8 cellular contexts compared by ENCODE assay signal in the genomic region with DNA sequence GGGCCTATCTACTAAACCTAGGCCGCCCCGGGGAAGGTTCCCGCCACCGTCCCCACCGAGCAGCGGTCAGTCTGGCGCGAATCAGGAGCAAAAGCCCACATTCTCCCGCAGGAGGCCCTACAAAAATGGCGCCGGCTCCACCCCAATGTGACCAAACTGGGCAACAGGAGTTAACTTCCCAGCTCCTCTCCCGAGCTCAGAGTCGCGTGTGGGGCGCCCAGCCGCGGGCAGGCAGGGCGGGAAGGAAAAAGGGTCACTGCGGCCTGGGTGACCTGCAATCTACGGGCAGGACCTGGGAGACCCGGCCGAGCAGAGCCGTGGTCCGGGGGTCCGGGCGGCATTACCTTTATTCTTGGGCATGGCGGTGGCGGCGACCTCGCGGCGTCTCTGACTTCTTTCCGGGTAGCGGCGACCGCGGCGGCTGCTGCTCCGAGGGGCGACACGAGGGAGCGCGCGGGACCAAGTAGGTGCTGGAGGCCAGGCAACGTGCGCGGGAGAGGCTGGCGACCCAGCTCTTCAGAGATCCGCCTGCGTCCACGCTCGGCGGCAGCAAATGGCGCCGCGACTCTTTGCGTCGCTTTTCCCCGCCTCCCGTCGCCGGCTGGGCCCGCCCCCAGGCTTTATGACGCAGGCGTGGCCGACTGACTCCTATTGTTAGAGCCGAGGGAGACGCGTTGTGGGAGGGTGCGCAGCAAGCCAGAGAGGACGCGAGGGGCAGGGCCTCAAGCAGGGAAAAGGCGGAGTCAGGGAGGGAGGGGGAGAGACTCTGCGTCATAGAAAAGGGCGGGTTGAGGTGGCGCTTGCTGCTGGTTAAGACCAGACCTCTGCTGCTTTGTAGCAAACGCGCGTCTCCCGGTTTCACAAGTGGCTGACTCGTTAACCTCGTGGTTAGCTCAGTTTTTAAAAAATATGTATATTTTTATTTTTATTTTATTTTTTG. TPM values are rescaled to one million over a fixed set of nuclear protein-coding genes. Genes with fewer than 3 reads are reported as not detected.
DNase-seq lines count a peak whose midpoint lies in the region; ATAC-seq and TF ChIP-seq lines count a peak whose summit lies in the region.

A gene with protein sequence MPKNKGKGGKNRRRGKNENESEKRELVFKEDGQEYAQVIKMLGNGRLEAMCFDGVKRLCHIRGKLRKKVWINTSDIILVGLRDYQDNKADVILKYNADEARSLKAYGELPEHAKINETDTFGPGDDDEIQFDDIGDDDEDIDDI (minus strand): TSS at position 558 of the 940 bp plus-strand sequence. CDS start 198 bp downstream, at position 360.

- H3K4me1 ChIP-seq in RWPE2 (ENCODE audit: insufficient read depth, poor library complexity, severe bottlenecking), result no peaks in the 10 kb centered on the region

- DNase-seq in EH (ENCODE audit: low read depth) (peak; percentile 97), H4 (ENCODE audit: low spot score) (peak; percentile 97), LoVo (ENCODE audit: low spot score) (peak; percentile 90), RWPE2 (ENCODE audit: low spot score) (peak; percentile 92), fibroblast of mammary gland (ENCODE audit: low read depth) (peak; percentile 99), natural killer cell (peak; percentile 89)
- peak; percentile 92 for DNase-seq in activated T-helper 2 cell treated with anti-CD3 and anti-CD28 coated beads, Interferon-gamma antibody, Interleukin-2, Interleukin-4, amounts not matched to agents 10 μg/mL and 5 μg/mL and 100 μg/mL, durations not matched to agents 14 hours and 24 hours and 36 hours (ENCODE audit: low spot score)
- peak; percentile 93 for DNase-seq in stimulated activated naive CD4-positive, alpha-beta T cell treated with Interleukin-2 at 50 U/mL for 16 hours (lab: John Stamatoyannopoulos, UW)

- peaks cover 34% of the 10 kb centered on the region for H3K36me3 ChIP-seq in RWPE2 (ENCODE audit: low read depth)

- ATAC-seq in RWPE2 (ENCODE audit: low read depth) (peak; percentile 91), natural killer cell (peak; percentile 96 to 100 (median 97))

- H3K9me3 ChIP-seq in RWPE2 (ENCODE audit: severe bottlenecking), result no peaks in the 10 kb centered on the region

- peak within 1 kb of the TSS; percentile 85 for H3K4me3 Mint-ChIP-seq in activated T-helper 2 cell treated with anti-CD3 and anti-CD28 coated beads, Interferon-gamma antibody, Interleukin-2, Interleukin-4, amounts not matched to agents 10 μg/mL and 5 μg/mL and 100 μg/mL, durations not matched to agents 14 hours and 24 hours and 36 hours (ENCODE audit: low read depth)
- H3K4me3 Mint-ChIP-seq in natural killer cell, result peak within 1 kb of the TSS; percentile 92

- H3K27ac Mint-ChIP-seq in activated T-helper 2 cell treated with anti-CD3 and anti-CD28 coated beads, Interferon-gamma antibody, Interleukin-2, Interleukin-4, amounts not matched to agents 10 μg/mL and 5 μg/mL and 100 μg/mL, durations not matched to agents 14 hours and 24 hours and 36 hours, result peak within 1 kb of the TSS; percentile 79
- H3K27ac Mint-ChIP-seq in natural killer cell, result peak within 1 kb of the TSS; percentile 91 to 94

- no peaks in the 10 kb centered on the region for H3K9me3 Mint-ChIP-seq in activated T-helper 2 cell treated with anti-CD3 and anti-CD28 coated beads, Interferon-gamma antibody, Interleukin-2, Interleukin-4, amounts not matched to agents 10 μg/mL and 5 μg/mL and 100 μg/mL, durations not matched to agents 14 hours and 24 hours and 36 hours
- H3K9me3 Mint-ChIP-seq in natural killer cell, result no peaks in the 10 kb centered on the region

- H3K36me3 Mint-ChIP-seq in activated T-helper 2 cell treated with anti-CD3 and anti-CD28 coated beads, Interferon-gamma antibody, Interleukin-2, Interleukin-4, amounts not matched to agents 10 μg/mL and 5 μg/mL and 100 μg/mL, durations not matched to agents 14 hours and 24 hours and 36 hours (ENCODE audit: low read depth), result peaks cover 25% of the 10 kb centered on the region
- no peaks in the 10 kb centered on the region for H3K36me3 Mint-ChIP-seq in natural killer cell

- intact Hi-C loops in activated T-helper 2 cell treated with anti-CD3 and anti-CD28 coated beads, Interferon-gamma antibody, Interleukin-2, Interleukin-4, amounts not matched to agents 10 μg/mL and 5 μg/mL and 100 μg/mL, durations not matched to agents 14 hours and 24 hours and 36 hours (cut with micrococcal nuclease), result loop anchor here (2.0 to 5.0 kb wide), 2 partner anchors 126 to 151 kb away; a partner anchor contains a TSS
- intact Hi-C loops in natural killer cell (cut with micrococcal nuclease), result loop anchor here (2.0 kb wide), 1 partner anchor 121 kb away; no protein-coding TSS in a partner anchor

- H3K27me3 ChIP-seq in RWPE2 (ENCODE audit: insufficient read depth, poor library complexity, severe bottlenecking), result no peaks in the 10 kb centered on the region

- peaks cover 27% of the 10 kb centered on the region for H3K4me1 Mint-ChIP-seq in activated T-helper 2 cell treated with anti-CD3 and anti-CD28 coated beads, Interferon-gamma antibody, Interleukin-2, Interleukin-4, amounts not matched to agents 10 μg/mL and 5 μg/mL and 100 μg/mL, durations not matched to agents 14 hours and 24 hours and 36 hours (ENCODE audit: low read depth)
- H3K4me1 Mint-ChIP-seq in natural killer cell, result peaks cover 19 to 25% of the 10 kb centered on the region in 2 donors

- H3K27me3 Mint-ChIP-seq in activated T-helper 2 cell treated with anti-CD3 and anti-CD28 coated beads, Interferon-gamma antibody, Interleukin-2, Interleukin-4, amounts not matched to agents 10 μg/mL and 5 μg/mL and 100 μg/mL, durations not matched to agents 14 hours and 24 hours and 36 hours (ENCODE audit: low read depth), result no peaks in the 10 kb centered on the region
- H3K27me3 Mint-ChIP-seq in natural killer cell (ENCODE audit: low read depth in 2 of 2), result no peaks in the 10 kb centered on the region

- TF ChIP-seq CTCF in RWPE2 (IDR thresholded peaks at IDR 0.05; ENCODE audit: poor library complexity, severe bottlenecking), result no peak
- no peak for TF ChIP-seq CTCF in fibroblast of mammary gland (conservative IDR thresholded peaks at IDR 0.05; ENCODE audit: control insufficient read depth, insufficient read depth, low read depth, low read length)
- TF ChIP-seq CTCF in natural killer cell (IDR thresholded peaks at IDR 0.05), result no peak

- H3K4me3 ChIP-seq in RWPE2 (ENCODE audit: severe bottlenecking), result peak within 1 kb of the TSS; percentile 91
- peak within 1 kb of the TSS; percentile 76 for H3K4me3 ChIP-seq in fibroblast of mammary gland (ENCODE audit: control insufficient read depth, low read depth, low read length)

- H3K27ac ChIP-seq in RWPE2 (ENCODE audit: poor library complexity, severe bottlenecking), result peak within 1 kb of the TSS; percentile 52

RNA-seq across cellular contexts. Expression of the gene that starts here (rescaled TPM):
- 31.7 and 52.5 TPM in 2 replicates for total RNA-seq in H4 (2014; rRNA removed; shearing (Covaris generic))
- total RNA-seq in activated T-helper 2 cell treated with anti-CD3 and anti-CD28 coated beads, Interferon-gamma antibody, Interleukin-2, Interleukin-4, amounts not matched to agents 10 μg/mL and 5 μg/mL and 100 μg/mL, durations not matched to agents 14 hours and 24 hours and 36 hours, result 94.1 and 94.5 TPM in 2 replicates
- total RNA-seq in natural killer cell, result 10 to 100 TPM; 31.6 to 57.2 (median 31.7) TPM

Comparison
In these comparisons a context has a peak if more than half of its experiments do, and no peak if none do; other contexts are left out.
1. Peak in every context shown above with its lines: DNase-seq, ATAC-seq, H3K4me3 ChIP-seq and H3K27ac ChIP-seq.